In genomic region chr7:22587322-22587721, GRCh38 we compare ENCODE assay signal across 11 cellular contexts.
A peak's percentile ranks its signal among the peaks of the same experiment; 100 is the strongest.
DNase-seq lines count a peak whose midpoint lies in the region; ATAC-seq and TF ChIP-seq lines count a peak whose summit lies in the region.
"Had no signal": no experiment of that assay in that cellular context is flagged by ENCODE, and none has a peak within 500 bp of the region (broad histone marks: within the 10 kb centered on the region; RNA-seq: fewer than 3 reads in every experiment).

No MANE protein-coding gene starts in this region.

- H3K4me3 ChIP-seq in endodermal cell (ENCODE audit: low read length), result no peak overlapping the region
- H3K4me3 ChIP-seq: A549, ovary had no signal

- H3K27ac ChIP-seq in endodermal cell (ENCODE audit: low read depth, low read length), result no peak overlapping the region
- H3K27ac ChIP-seq: ovary had no signal

- H3K36me3 Mint-ChIP-seq in activated CD8-positive, alpha-beta memory T cell treated with anti-CD3 and anti-CD28 coated beads, Interleukin-2, amount 10 ng/mL, durations not matched to agents 7 days and 5 days, result no peaks in the 10 kb centered on the region
- peaks cover 40% of the 10 kb centered on the region for H3K36me3 Mint-ChIP-seq in endodermal cell (ENCODE audit: low read depth)
- H3K36me3 Mint-ChIP-seq in stimulated activated naive B cell treated with anti-CD40 and anti-IgM and Interleukin-4, amounts not matched to agents 10 μg/mL and 1 μg/mL and 100 μg/mL, for 72 hours, result peaks cover 0 to 33% of the 10 kb centered on the region in 2 donors

- H3K4me1 Mint-ChIP-seq in activated CD8-positive, alpha-beta memory T cell treated with anti-CD3 and anti-CD28 coated beads, Interleukin-2, amount 10 ng/mL, durations not matched to agents 7 days and 5 days, result peaks cover 6% of the 10 kb centered on the region
- peaks cover 35% of the 10 kb centered on the region for H3K4me1 Mint-ChIP-seq in endodermal cell
- H3K4me1 Mint-ChIP-seq in stimulated activated naive B cell treated with anti-CD40 and anti-IgM and Interleukin-4, amounts not matched to agents 10 μg/mL and 1 μg/mL and 100 μg/mL, for 72 hours, result peaks cover 52 to 68% of the 10 kb centered on the region in 2 donors

- H3K4me1 ChIP-seq in endodermal cell (ENCODE audit: control insufficient read depth, insufficient read depth, low read length), result peaks cover 6% of the 10 kb centered on the region

- WGBS in endodermal cell (ENCODE audit: insufficient coverage in 1 of 2, insufficient read length in 1 of 2), 2 experiments, result 71 to 83% methylated on average over 1 to 2 of the region's 2 CpGs

- H3K27me3 Mint-ChIP-seq in activated CD8-positive, alpha-beta memory T cell treated with anti-CD3 and anti-CD28 coated beads, Interleukin-2, amount 10 ng/mL, durations not matched to agents 7 days and 5 days, result peaks cover 73% of the 10 kb centered on the region
- H3K27me3 Mint-ChIP-seq in endodermal cell (ENCODE audit: insufficient read depth), result no peaks in the 10 kb centered on the region
- no peaks in the 10 kb centered on the region for H3K27me3 Mint-ChIP-seq in stimulated activated naive B cell treated with anti-CD40 and anti-IgM and Interleukin-4, amounts not matched to agents 10 μg/mL and 1 μg/mL and 100 μg/mL, for 72 hours

- no peaks in the 10 kb centered on the region for H3K9me3 Mint-ChIP-seq in activated CD8-positive, alpha-beta memory T cell treated with anti-CD3 and anti-CD28 coated beads, Interleukin-2, amount 10 ng/mL, durations not matched to agents 7 days and 5 days (ENCODE audit: low read depth)
- no peaks in the 10 kb centered on the region for H3K9me3 Mint-ChIP-seq in endodermal cell
- peaks cover 0 to 1% of the 10 kb centered on the region in 2 donors for H3K9me3 Mint-ChIP-seq in stimulated activated naive B cell treated with anti-CD40 and anti-IgM and Interleukin-4, amounts not matched to agents 10 μg/mL and 1 μg/mL and 100 μg/mL, for 72 hours

- peak; percentile 20 for ATAC-seq in activated CD8-positive, alpha-beta memory T cell treated with anti-CD3 and anti-CD28 coated beads, Interleukin-2, amount 10 ng/mL, durations not matched to agents 7 days and 5 days
- ATAC-seq in stimulated activated naive B cell treated with anti-CD40 and anti-IgM and Interleukin-4, amounts not matched to agents 10 μg/mL and 1 μg/mL and 100 μg/mL, for 72 hours (replicated peaks), result peak; percentile 53 to 58

- no peak for DNase-seq in activated CD8-positive, alpha-beta memory T cell treated with anti-CD3 and anti-CD28 coated beads, Interleukin-2, amount 10 ng/mL, durations not matched to agents 7 days and 5 days
- DNase-seq in activated CD8-positive, alpha-beta memory T cell treated with anti-CD3 and anti-CD28 coated beads for 24 hours, result no peak
- DNase-seq in NCI-H226 (peak; percentile 43), endodermal cell (no peak), HK-2 (ENCODE audit: unreplicated experiment) (no peak), cerebellar cortex (ENCODE audit: low spot score) (no peak), DMS53 treated with DMSO at 0.1 percent for 48 hours (lab: John Stamatoyannopoulos, UW; ENCODE audit: unreplicated experiment) (no peak)
- DNase-seq in stimulated activated naive B cell treated with anti-CD40 and anti-IgM and Interleukin-4, amounts not matched to agents 10 μg/mL and 1 μg/mL and 100 μg/mL, for 72 hours, result no peak
- DNase-seq: NCI-H187, ovary had no signal

- H3K4me3 Mint-ChIP-seq in activated CD8-positive, alpha-beta memory T cell treated with anti-CD3 and anti-CD28 coated beads, Interleukin-2, amount 10 ng/mL, durations not matched to agents 7 days and 5 days, result no peak overlapping the region
- H3K4me3 Mint-ChIP-seq in endodermal cell, result no peak overlapping the region
- peak overlapping the region; percentile 72 to 79 for H3K4me3 Mint-ChIP-seq in stimulated activated naive B cell treated with anti-CD40 and anti-IgM and Interleukin-4, amounts not matched to agents 10 μg/mL and 1 μg/mL and 100 μg/mL, for 72 hours

- no peak for TF ChIP-seq CTCF in endodermal cell (conservative IDR thresholded peaks at IDR 0.05)

- no peaks in the 10 kb centered on the region for H3K27me3 ChIP-seq in endodermal cell (ENCODE audit: control insufficient read depth, insufficient read depth, low read length, poor library complexity, severe bottlenecking)
- H3K27me3 ChIP-seq: ovary had no signal

- CTCF ChIA-PET in activated CD8-positive, alpha-beta memory T cell treated with anti-CD3 and anti-CD28 coated beads, Interleukin-2, amount 10 ng/mL, durations not matched to agents 7 days and 5 days (lab: Charles Lee), result no interaction called here

- H3K36me3 ChIP-seq in endodermal cell (ENCODE audit: control insufficient read depth, insufficient read depth, low read length), result peaks cover 4% of the 10 kb centered on the region
- H3K36me3 ChIP-seq: ovary had no signal

- H3K9ac ChIP-seq in endodermal cell (ENCODE audit: extremely low read depth, low read length, poor library complexity, severe bottlenecking), result no peak overlapping the region

- no peaks in the 10 kb centered on the region for H3K9me3 ChIP-seq in endodermal cell (ENCODE audit: control insufficient read depth, low read length)
- H3K9me3 ChIP-seq: A549, ovary had no signal

- no peak overlapping the region for H3K27ac Mint-ChIP-seq in activated CD8-positive, alpha-beta memory T cell treated with anti-CD3 and anti-CD28 coated beads, Interleukin-2, amount 10 ng/mL, durations not matched to agents 7 days and 5 days
- H3K27ac Mint-ChIP-seq in endodermal cell, result peak overlapping the region; percentile 50
- peak overlapping the region; percentile 90 for H3K27ac Mint-ChIP-seq in stimulated activated naive B cell treated with anti-CD40 and anti-IgM and Interleukin-4, amounts not matched to agents 10 μg/mL and 1 μg/mL and 100 μg/mL, for 72 hours

Comparison
In these comparisons a context has a peak if more than half of its experiments do, and no peak if none do; other contexts are left out.
1. H3K4me3 Mint-ChIP-seq: peak in stimulated activated naive B cell treated with anti-CD40 and anti-IgM and Interleukin-4, amounts not matched to agents 10 μg/mL and 1 μg/mL and 100 μg/mL, for 72 hours (2 of 2); none in activated CD8-positive, alpha-beta memory T cell treated with anti-CD3 and anti-CD28 coated beads, Interleukin-2, amount 10 ng/mL, durations not matched to agents 7 days and 5 days (single experiment) and endodermal cell (single experiment).